Comparison of ENCODE assay signal across 17 cellular contexts in genomic region chr5:87877023-87877422, GRCh38.
"Had no signal": no experiment of that assay in that cellular context is flagged by ENCODE, and none has a peak within 500 bp of the region (broad histone marks: within the 10 kb centered on the region; RNA-seq: fewer than 3 reads in every experiment).

No MANE protein-coding gene starts in this region.

- DNase-seq: activated CD4-positive, alpha-beta T cell treated with anti-CD3 and anti-CD28 coated beads, Interleukin-2, amount 50 U/mL, for 48 hours; activated gamma-delta T cell; cortex of kidney; erythroblast; foreskin melanocyte; hypothalamus; islet precursor cell; lower lobe of right lung; natural killer cell; ovary; psoas muscle; right cardiac atrium; stimulated activated CD4-positive, alpha-beta T cell treated with anti-CD3 and anti-CD28 coated beads, Interleukin-15, amount 100 ng/mL, for 24 hours; stimulated activated CD4-positive, alpha-beta T cell treated with anti-CD3 and anti-CD28 coated beads, Interleukin-2, amount 100 ng/mL, for 48 hours; transverse colon had no signal

- H3K9me3 ChIP-seq: ovary, transverse colon had no signal

- H3K27me3 ChIP-seq: breast epithelium, ovary, transverse colon had no signal

- H3K36me3 ChIP-seq: breast epithelium, lower lobe of right lung, ovary, transverse colon had no signal

- ATAC-seq: lower lobe of right lung, natural killer cell, psoas muscle, right cardiac atrium had no signal

- H3K27ac ChIP-seq: breast epithelium, lower lobe of right lung, ovary, psoas muscle, skin epidermis, transverse colon had no signal

- H3K4me1 ChIP-seq: breast epithelium, lower lobe of right lung, psoas muscle, transverse colon had no signal

- H3K4me3 ChIP-seq: breast epithelium, lower lobe of right lung, ovary, psoas muscle, skin epidermis, transverse colon had no signal
